22 cellular contexts compared by ENCODE assay signal in genomic region chr14:26888592-26888991, GRCh38.
DNase-seq lines count a peak whose midpoint lies in the region; ATAC-seq and TF ChIP-seq lines count a peak whose summit lies in the region.
"Had no signal": no experiment of that assay in that cellular context is flagged by ENCODE, and none has a peak within 500 bp of the region (broad histone marks: within the 10 kb centered on the region; RNA-seq: fewer than 3 reads in every experiment).

No MANE protein-coding gene starts in this region.

- no peaks in the 10 kb centered on the region for H3K4me1 ChIP-seq in heart right ventricle
- H3K4me1 ChIP-seq in right cardiac atrium (ENCODE audit: control insufficient read depth, insufficient read depth, low read length): no peaks in the 10 kb centered on the region
- H3K4me1 ChIP-seq in heart left ventricle: no peaks in the 10 kb centered on the region
- H3K4me1 ChIP-seq in gastroesophageal sphincter: no peaks in the 10 kb centered on the region
- H3K4me1 ChIP-seq: A549; BE2C; BLaER1 treated with 17β-estradiol and CSF1 and Interleukin-3, amounts not matched to agents 10 nM and 100 nM had no signal

- TF ChIP-seq EP300 in gastroesophageal sphincter (IDR thresholded peaks at IDR 0.05): no peak

- TF ChIP-seq CTCF in heart right ventricle (IDR thresholded peaks at IDR 0.05) (no peak), heart left ventricle (IDR thresholded peaks at IDR 0.05) (no peak), gastroesophageal sphincter (IDR thresholded peaks at IDR 0.05) (no peak), dorsolateral prefrontal cortex (IDR thresholded peaks at IDR 0.05 in 54 of 56, conservative IDR thresholded peaks at IDR 0.05 in 2 of 56; ENCODE audit: low read depth in 1 of 56, partially characterized antibody in 56 of 56) (no peak)

- H3K4me3 ChIP-seq in heart right ventricle (no peak overlapping the region), right cardiac atrium (ENCODE audit: low read length) (no peak overlapping the region), heart left ventricle (no peak overlapping the region), gastroesophageal sphincter (no peak overlapping the region), dorsolateral prefrontal cortex (no peak overlapping the region)
- H3K4me3 ChIP-seq: A549; BLaER1 treated with 17β-estradiol and CSF1 and Interleukin-3, amounts not matched to agents 10 nM and 100 nM; GM23338 had no signal

- H3K9me3 ChIP-seq in heart right ventricle: peaks cover 0 to 36% (median 11%) of the 10 kb centered on the region in 11 donors
- H3K9me3 ChIP-seq in right cardiac atrium (ENCODE audit: control insufficient read depth, low read length): no peaks in the 10 kb centered on the region
- peaks cover 0 to 19% (median 5%) of the 10 kb centered on the region in 12 donors for H3K9me3 ChIP-seq in heart left ventricle
- no peaks in the 10 kb centered on the region for H3K9me3 ChIP-seq in gastroesophageal sphincter
- H3K9me3 ChIP-seq: BE2C had no signal

- TF ChIP-seq POLR2A in heart left ventricle (IDR thresholded peaks at IDR 0.05): no peak
- no peak for TF ChIP-seq POLR2A in gastroesophageal sphincter (IDR thresholded peaks at IDR 0.05)

- H3K36me3 ChIP-seq in heart right ventricle (no peaks in the 10 kb centered on the region), heart left ventricle (no peaks in the 10 kb centered on the region), gastroesophageal sphincter (no peaks in the 10 kb centered on the region)
- H3K36me3 ChIP-seq: BE2C; BLaER1 treated with 17β-estradiol and CSF1 and Interleukin-3, amounts not matched to agents 10 nM and 100 nM had no signal

- WGBS in heart right ventricle, 2 donors: 73 to 75% methylated on average over 1 of the region's 1 CpG
- 74% methylated on average over 1 of the region's 1 CpG for WGBS in right cardiac atrium
- WGBS in heart left ventricle, 4 donors: 62 to 81% (median 70%) methylated on average over 1 of the region's 1 CpG
- WGBS in gastroesophageal sphincter (ENCODE audit: low coverage in 1 of 2), 2 donors: 40 to 42% methylated on average over 1 of the region's 1 CpG

- no peak for DNase-seq in Right ventricle myocardium superior
- DNase-seq in heart right ventricle: no peak
- DNase-seq in right cardiac atrium: no peak
- no peak for DNase-seq in heart left ventricle
- DNase-seq in activated gamma-delta T cell treated with Interleukin-2 at 50 U/mL for 16 hours: no peak
- DNase-seq in dorsolateral prefrontal cortex: no peak
- DNase-seq: 8988T; ACHN; AML-193; BE2C; CD4-positive, alpha-beta T cell; CD8-positive, alpha-beta memory T cell; DMS 273 treated with DMSO at 0.1 percent for 48 hours; DMS79; EL; GDM1; H9 had no signal

- intact Hi-C loops in Right ventricle myocardium superior (cut with DNase I) (no loop called here), heart right ventricle (cut with DNase I) (no loop called here), right cardiac atrium (cut with DNase I) (no loop called here), heart left ventricle (cut with DNase I) (no loop called here), dorsolateral prefrontal cortex (cut with DNase I) (no loop called here)

- H3K27me3 ChIP-seq in heart right ventricle (no peaks in the 10 kb centered on the region), right cardiac atrium (ENCODE audit: control insufficient read depth, insufficient read depth) (no peaks in the 10 kb centered on the region), heart left ventricle (no peaks in the 10 kb centered on the region), gastroesophageal sphincter (no peaks in the 10 kb centered on the region), dorsolateral prefrontal cortex (no peaks in the 10 kb centered on the region)
- H3K27me3 ChIP-seq: BE2C; BLaER1 treated with 17β-estradiol and CSF1 and Interleukin-3, amounts not matched to agents 10 nM and 100 nM had no signal

- ATAC-seq in Right ventricle myocardium superior (ENCODE audit: poor library complexity) (peak; percentile 46), heart right ventricle (no peak), right cardiac atrium (no peak), heart left ventricle (no peak), gastroesophageal sphincter (peak; percentile 72)
- ATAC-seq: A549, GM23338, HCT116 had no signal

- H3K27ac ChIP-seq in heart right ventricle (no peak overlapping the region), right cardiac atrium (ENCODE audit: low read length) (peak overlapping the region; percentile 27), heart left ventricle (peak overlapping the region in 1 of 12 donors; percentile 54), gastroesophageal sphincter (peak overlapping the region in 3 of 4 donors; percentile 18 to 60 (median 23)), dorsolateral prefrontal cortex (no peak overlapping the region)
- H3K27ac ChIP-seq: A549; BLaER1 treated with 17β-estradiol and CSF1 and Interleukin-3, amounts not matched to agents 10 nM and 100 nM had no signal

Comparison
In these comparisons a context has a peak if more than half of its experiments do, and no peak if none do; other contexts are left out.
1. ATAC-seq: peak in Right ventricle myocardium superior (single experiment) and gastroesophageal sphincter (single experiment); none in heart right ventricle (0 of 8), right cardiac atrium (0 of 2) and heart left ventricle (0 of 4).
2. H3K27ac ChIP-seq: peak in right cardiac atrium (single experiment) and gastroesophageal sphincter (3 of 4); none in heart right ventricle (0 of 10) and dorsolateral prefrontal cortex (0 of 59).